1 cellular context compared by ENCODE assay signal in genomic region chr20:51574248-51575033, GRCh38.
TF ChIP-seq lines count a peak whose summit lies in the region.

No MANE protein-coding gene starts in this region.

TF ChIP-seq in SK-N-SH treated with all-trans-retinoic acid at 6 μM for 48 hours, 23 proteins besides CTCF, POLR2A, EP300 and RAD21 (continued from another document):
- TF ChIP-seq, protein P1, sequence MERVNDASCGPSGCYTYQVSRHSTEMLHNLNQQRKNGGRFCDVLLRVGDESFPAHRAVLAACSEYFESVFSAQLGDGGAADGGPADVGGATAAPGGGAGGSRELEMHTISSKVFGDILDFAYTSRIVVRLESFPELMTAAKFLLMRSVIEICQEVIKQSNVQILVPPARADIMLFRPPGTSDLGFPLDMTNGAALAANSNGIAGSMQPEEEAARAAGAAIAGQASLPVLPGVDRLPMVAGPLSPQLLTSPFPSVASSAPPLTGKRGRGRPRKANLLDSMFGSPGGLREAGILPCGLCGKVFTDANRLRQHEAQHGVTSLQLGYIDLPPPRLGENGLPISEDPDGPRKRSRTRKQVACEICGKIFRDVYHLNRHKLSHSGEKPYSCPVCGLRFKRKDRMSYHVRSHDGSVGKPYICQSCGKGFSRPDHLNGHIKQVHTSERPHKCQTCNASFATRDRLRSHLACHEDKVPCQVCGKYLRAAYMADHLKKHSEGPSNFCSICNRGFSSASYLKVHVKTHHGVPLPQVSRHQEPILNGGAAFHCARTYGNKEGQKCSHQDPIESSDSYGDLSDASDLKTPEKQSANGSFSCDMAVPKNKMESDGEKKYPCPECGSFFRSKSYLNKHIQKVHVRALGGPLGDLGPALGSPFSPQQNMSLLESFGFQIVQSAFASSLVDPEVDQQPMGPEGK (CRISPR knock-in tag; IDR thresholded peaks at IDR 0.05; ENCODE audit: borderline replicate concordance) = no peak
- TF ChIP-seq RARB (CRISPR knock-in tag; IDR thresholded peaks at IDR 0.05) (no peak), OSR1 (CRISPR knock-in tag; IDR thresholded peaks at IDR 0.05) (no peak), ESRRG (CRISPR knock-in tag; IDR thresholded peaks at IDR 0.05) (no peak), GLIS3 (CRISPR knock-in tag; IDR thresholded peaks at IDR 0.05) (no peak), ZFP3 (CRISPR knock-in tag; IDR thresholded peaks at IDR 0.05) (no peak)
- TF ChIP-seq, protein P2, sequence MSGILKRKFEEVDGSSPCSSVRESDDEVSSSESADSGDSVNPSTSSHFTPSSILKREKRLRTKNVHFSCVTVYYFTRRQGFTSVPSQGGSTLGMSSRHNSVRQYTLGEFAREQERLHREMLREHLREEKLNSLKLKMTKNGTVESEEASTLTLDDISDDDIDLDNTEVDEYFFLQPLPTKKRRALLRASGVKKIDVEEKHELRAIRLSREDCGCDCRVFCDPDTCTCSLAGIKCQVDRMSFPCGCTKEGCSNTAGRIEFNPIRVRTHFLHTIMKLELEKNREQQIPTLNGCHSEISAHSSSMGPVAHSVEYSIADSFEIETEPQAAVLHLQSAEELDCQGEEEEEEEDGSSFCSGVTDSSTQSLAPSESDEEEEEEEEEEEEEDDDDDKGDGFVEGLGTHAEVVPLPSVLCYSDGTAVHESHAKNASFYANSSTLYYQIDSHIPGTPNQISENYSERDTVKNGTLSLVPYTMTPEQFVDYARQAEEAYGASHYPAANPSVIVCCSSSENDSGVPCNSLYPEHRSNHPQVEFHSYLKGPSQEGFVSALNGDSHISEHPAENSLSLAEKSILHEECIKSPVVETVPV (CRISPR knock-in tag; IDR thresholded peaks at IDR 0.05) = no peak
- TF ChIP-seq, protein P3, sequence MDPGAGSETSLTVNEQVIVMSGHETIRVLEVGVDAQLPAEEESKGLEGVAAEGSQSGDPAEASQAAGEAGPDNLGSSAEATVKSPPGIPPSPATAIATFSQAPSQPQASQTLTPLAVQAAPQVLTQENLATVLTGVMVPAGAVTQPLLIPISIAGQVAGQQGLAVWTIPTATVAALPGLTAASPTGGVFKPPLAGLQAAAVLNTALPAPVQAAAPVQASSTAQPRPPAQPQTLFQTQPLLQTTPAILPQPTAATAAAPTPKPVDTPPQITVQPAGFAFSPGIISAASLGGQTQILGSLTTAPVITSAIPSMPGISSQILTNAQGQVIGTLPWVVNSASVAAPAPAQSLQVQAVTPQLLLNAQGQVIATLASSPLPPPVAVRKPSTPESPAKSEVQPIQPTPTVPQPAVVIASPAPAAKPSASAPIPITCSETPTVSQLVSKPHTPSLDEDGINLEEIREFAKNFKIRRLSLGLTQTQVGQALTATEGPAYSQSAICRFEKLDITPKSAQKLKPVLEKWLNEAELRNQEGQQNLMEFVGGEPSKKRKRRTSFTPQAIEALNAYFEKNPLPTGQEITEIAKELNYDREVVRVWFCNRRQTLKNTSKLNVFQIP (CRISPR knock-in tag; IDR thresholded peaks at IDR 0.05; ENCODE audit: borderline replicate concordance, low read depth) = no peak
